21 cellular contexts compared by ENCODE assay signal in genomic region chrX:57313583-57314215, GRCh38. TPM values are rescaled to one million over a fixed set of nuclear protein-coding genes. Genes with fewer than 3 reads are reported as not detected.
DNase-seq lines count a peak whose midpoint lies in the region; ATAC-seq lines count a peak whose summit lies in the region.
"Had no signal": no experiment of that assay in that cellular context is flagged by ENCODE, and none has a peak within 500 bp of the region (broad histone marks: within the 10 kb centered on the region; RNA-seq: fewer than 3 reads in every experiment).

No MANE protein-coding gene starts in this region.

- H3K9me3 Mint-ChIP-seq in activated naive CD4-positive, alpha-beta T cell treated with anti-CD3 and anti-CD28 coated beads, Interleukin-2, amount 50 U/mL, for 24 hours, result no peaks in the 10 kb centered on the region
- H3K9me3 Mint-ChIP-seq in activated naive CD4-positive, alpha-beta T cell treated with anti-CD3 and anti-CD28 coated beads for 36 hours, result peaks cover 22% of the 10 kb centered on the region
- H3K9me3 Mint-ChIP-seq in activated naive CD8-positive, alpha-beta T cell treated with anti-CD3 and anti-CD28 coated beads for 36 hours, result peaks cover 23% of the 10 kb centered on the region

- peaks cover 21% of the 10 kb centered on the region for H3K36me3 Mint-ChIP-seq in activated naive CD4-positive, alpha-beta T cell treated with anti-CD3 and anti-CD28 coated beads, Interleukin-2, amount 50 U/mL, for 24 hours
- peaks cover 35% of the 10 kb centered on the region for H3K36me3 Mint-ChIP-seq in activated naive CD4-positive, alpha-beta T cell treated with anti-CD3 and anti-CD28 coated beads for 36 hours (ENCODE audit: low read depth)
- peaks cover 35% of the 10 kb centered on the region for H3K36me3 Mint-ChIP-seq in activated naive CD8-positive, alpha-beta T cell treated with anti-CD3 and anti-CD28 coated beads for 36 hours

- intact Hi-C loops in activated naive CD4-positive, alpha-beta T cell treated with anti-CD3 and anti-CD28 coated beads for 36 hours (cut with micrococcal nuclease), result no loop called here
- intact Hi-C loops in Right ventricle myocardium inferior (cut with DNase I), result no loop called here

- H3K27ac Mint-ChIP-seq in activated naive CD4-positive, alpha-beta T cell treated with anti-CD3 and anti-CD28 coated beads, Interleukin-2, amount 50 U/mL, for 24 hours, result no peak overlapping the region
- H3K27ac Mint-ChIP-seq in activated naive CD4-positive, alpha-beta T cell treated with anti-CD3 and anti-CD28 coated beads for 36 hours, result no peak overlapping the region
- peak overlapping the region; percentile 16 for H3K27ac Mint-ChIP-seq in activated naive CD8-positive, alpha-beta T cell treated with anti-CD3 and anti-CD28 coated beads for 36 hours

- H3K27me3 Mint-ChIP-seq in activated naive CD4-positive, alpha-beta T cell treated with anti-CD3 and anti-CD28 coated beads, Interleukin-2, amount 50 U/mL, for 24 hours, result no peaks in the 10 kb centered on the region
- no peaks in the 10 kb centered on the region for H3K27me3 Mint-ChIP-seq in activated naive CD4-positive, alpha-beta T cell treated with anti-CD3 and anti-CD28 coated beads for 36 hours (ENCODE audit: low read depth)
- no peaks in the 10 kb centered on the region for H3K27me3 Mint-ChIP-seq in activated naive CD8-positive, alpha-beta T cell treated with anti-CD3 and anti-CD28 coated beads for 36 hours

- ATAC-seq in HG03159 (IDR thresholded peaks at IDR 0.05; ENCODE audit: unreplicated experiment) (no peak), HG03469 (IDR thresholded peaks at IDR 0.05; ENCODE audit: unreplicated experiment) (no peak), Right ventricle myocardium inferior (no peak)
- ATAC-seq: Panc1 had no signal

- CTCF ChIA-PET in activated naive CD4-positive, alpha-beta T cell treated with anti-CD3 and anti-CD28 coated beads for 36 hours (lab: Charles Lee), result no interaction called here

- peak overlapping the region; percentile 47 for H3K4me3 Mint-ChIP-seq in activated naive CD4-positive, alpha-beta T cell treated with anti-CD3 and anti-CD28 coated beads, Interleukin-2, amount 50 U/mL, for 24 hours
- no peak overlapping the region for H3K4me3 Mint-ChIP-seq in activated naive CD4-positive, alpha-beta T cell treated with anti-CD3 and anti-CD28 coated beads for 36 hours
- no peak overlapping the region for H3K4me3 Mint-ChIP-seq in activated naive CD8-positive, alpha-beta T cell treated with anti-CD3 and anti-CD28 coated beads for 36 hours

- H3K4me1 Mint-ChIP-seq in activated naive CD4-positive, alpha-beta T cell treated with anti-CD3 and anti-CD28 coated beads, Interleukin-2, amount 50 U/mL, for 24 hours, result peaks cover 26% of the 10 kb centered on the region
- H3K4me1 Mint-ChIP-seq in activated naive CD4-positive, alpha-beta T cell treated with anti-CD3 and anti-CD28 coated beads for 36 hours (ENCODE audit: low read depth), result peaks cover 12% of the 10 kb centered on the region
- peaks cover 2% of the 10 kb centered on the region for H3K4me1 Mint-ChIP-seq in activated naive CD8-positive, alpha-beta T cell treated with anti-CD3 and anti-CD28 coated beads for 36 hours

- no peak for DNase-seq in activated naive CD4-positive, alpha-beta T cell treated with anti-CD3 and anti-CD28 coated beads for 36 hours
- peak; percentile 18 for DNase-seq in Jurkat, Clone E6-1 (ENCODE audit: low read depth, low spot score)
- no peak for DNase-seq in activated naive CD8-positive, alpha-beta T cell treated with anti-CD3 and anti-CD28 coated beads for 36 hours
- DNase-seq in Right ventricle myocardium inferior (ENCODE audit: missing footprints), result no peak
- DNase-seq: ACHN, C1 segment of cervical spinal cord, COR-L47, DMS 273 treated with DMSO at 0.1 percent for 48 hours, Karpas-422, MM.1S, NCI-H1092, NCI-H146, NCI-H2029 treated with DMSO at 0.1 percent for 48 hours, NCI-H2171 treated with DMSO at 0.1 percent for 48 hours, NCI-H446, NCI-H69 had no signal

- H3K4me3 ChIP-seq in Jurkat, Clone E6-1 (ENCODE audit: low read length), result no peak overlapping the region
- H3K4me3 ChIP-seq: SJSA1 had no signal

RNA-seq across cellular contexts. Expression of gene FAAH2, which starts 27.2 kb away (rescaled TPM):
- 10 to 100 TPM in 1 of 2 experiments, 1 to 10 TPM in 1; 9.6 to 12.0 TPM for total RNA-seq in activated naive CD4-positive, alpha-beta T cell treated with anti-CD3 and anti-CD28 coated beads for 36 hours
- polyA plus RNA-seq in Jurkat, Clone E6-1 (2012; ENCODE audit: insufficient read depth, insufficient read length), result 1.5 TPM
- 1 to 10 TPM; 1.5 to 1.9 TPM for total RNA-seq in activated naive CD8-positive, alpha-beta T cell treated with anti-CD3 and anti-CD28 coated beads for 36 hours
- 0.24 TPM for total RNA-seq in Right ventricle myocardium inferior
- total RNA-seq: SJSA1 had no signal
